In genomic region chr1:167486090-167486824, GRCh38 we compare ENCODE assay signal across 15 cellular contexts. TPM values are rescaled to one million over a fixed set of nuclear protein-coding genes. Genes with fewer than 3 reads are reported as not detected.
DNase-seq lines count a peak whose midpoint lies in the region; ATAC-seq and TF ChIP-seq lines count a peak whose summit lies in the region.
"Had no signal": no experiment of that assay in that cellular context is flagged by ENCODE, and none has a peak within 500 bp of the region (broad histone marks: within the 10 kb centered on the region; RNA-seq: fewer than 3 reads in every experiment).

No MANE protein-coding gene starts in this region.

- TF ChIP-seq CTCF in Peyer's patch (IDR thresholded peaks at IDR 0.05) (no peak), colonic mucosa (IDR thresholded peaks at IDR 0.05) (no peak), natural killer cell (IDR thresholded peaks at IDR 0.05) (no peak)

- H3K4me3 ChIP-seq in CD4-positive, CD25-positive, alpha-beta regulatory T cell (ENCODE audit: low read depth, low read length): peak overlapping the region; percentile 38
- H3K4me3 ChIP-seq in Peyer's patch: no peak overlapping the region
- H3K4me3 ChIP-seq in colonic mucosa: no peak overlapping the region
- H3K4me3 ChIP-seq: BLaER1, hepatocyte, prostate gland had no signal

- H3K4me3 Mint-ChIP-seq in CD4-positive, CD25-positive, alpha-beta regulatory T cell: peak overlapping the region; percentile 80 to 90 (median 85)
- H3K4me3 Mint-ChIP-seq in natural killer cell: peak overlapping the region; percentile 92

- peaks cover 40 to 97% (median 77%) of the 10 kb centered on the region in 4 donors for H3K4me1 Mint-ChIP-seq in CD4-positive, CD25-positive, alpha-beta regulatory T cell
- peaks cover 97 to 99% of the 10 kb centered on the region in 2 donors for H3K4me1 Mint-ChIP-seq in natural killer cell

- no peaks in the 10 kb centered on the region for H3K9me3 ChIP-seq in CD4-positive, CD25-positive, alpha-beta regulatory T cell (ENCODE audit: control insufficient read depth in 2 of 2, low read length in 2 of 2)
- H3K9me3 ChIP-seq in Peyer's patch (no peaks in the 10 kb centered on the region), colonic mucosa (no peaks in the 10 kb centered on the region)
- H3K9me3 ChIP-seq: BLaER1, prostate gland had no signal

- peak overlapping the region; percentile 70 for H3K27ac ChIP-seq in CD4-positive, CD25-positive, alpha-beta regulatory T cell (ENCODE audit: insufficient read depth, low read length, poor library complexity, severe bottlenecking)
- H3K27ac ChIP-seq in Peyer's patch (peak overlapping the region in 3 of 4 donors; percentile 7 to 18 (median 8)), colonic mucosa (no peak overlapping the region)
- H3K27ac ChIP-seq: BLaER1, hepatocyte, prostate gland had no signal

- H3K27me3 ChIP-seq in CD4-positive, CD25-positive, alpha-beta regulatory T cell (ENCODE audit: control insufficient read depth, insufficient read depth, low read length): no peaks in the 10 kb centered on the region
- H3K27me3 ChIP-seq in Peyer's patch (no peaks in the 10 kb centered on the region), colonic mucosa (no peaks in the 10 kb centered on the region)
- H3K27me3 ChIP-seq: BLaER1, hepatocyte had no signal

- no peak overlapping the region for H3K9ac ChIP-seq in colonic mucosa (ENCODE audit: low read depth in 2 of 2, low read length in 2 of 2)
- H3K9ac ChIP-seq: BLaER1 had no signal

- H3K36me3 Mint-ChIP-seq in CD4-positive, CD25-positive, alpha-beta regulatory T cell: peaks cover 46% of the 10 kb centered on the region
- peaks cover 13% of the 10 kb centered on the region for H3K36me3 Mint-ChIP-seq in natural killer cell

- peak overlapping the region; percentile 95 to 96 (median 96) for H3K27ac Mint-ChIP-seq in CD4-positive, CD25-positive, alpha-beta regulatory T cell
- peak overlapping the region; percentile 91 to 100 for H3K27ac Mint-ChIP-seq in natural killer cell

- peaks cover 95% of the 10 kb centered on the region for H3K4me1 ChIP-seq in CD4-positive, CD25-positive, alpha-beta regulatory T cell (ENCODE audit: control insufficient read depth, insufficient read depth, low read length, poor library complexity, severe bottlenecking)
- H3K4me1 ChIP-seq in Peyer's patch (peaks cover 0 to 12% (median 0%) of the 10 kb centered on the region in 4 donors), colonic mucosa (no peaks in the 10 kb centered on the region)
- H3K4me1 ChIP-seq: BLaER1, prostate gland had no signal

- TF ChIP-seq POLR2A in Peyer's patch (IDR thresholded peaks at IDR 0.05): no peak

- no peaks in the 10 kb centered on the region for H3K9me3 Mint-ChIP-seq in CD4-positive, CD25-positive, alpha-beta regulatory T cell
- H3K9me3 Mint-ChIP-seq in natural killer cell: no peaks in the 10 kb centered on the region

- intact Hi-C loops in colonic mucosa (cut with DNase I) (no loop called here), natural killer cell (cut with micrococcal nuclease) (no loop called here)

- H3K36me3 ChIP-seq in CD4-positive, CD25-positive, alpha-beta regulatory T cell (ENCODE audit: control insufficient read depth, insufficient read depth, low read length): peaks cover 31% of the 10 kb centered on the region
- no peaks in the 10 kb centered on the region for H3K36me3 ChIP-seq in Peyer's patch
- no peaks in the 10 kb centered on the region for H3K36me3 ChIP-seq in colonic mucosa
- H3K36me3 ChIP-seq: BLaER1, prostate gland had no signal

- no peak for ATAC-seq in CD4-positive, CD25-positive, alpha-beta regulatory T cell (ENCODE audit: low read depth in 2 of 2)
- ATAC-seq in natural killer cell: peak; percentile 30 to 63 (median 62)
- ATAC-seq in HG02759 (IDR thresholded peaks at IDR 0.05; ENCODE audit: unreplicated experiment): no peak
- no peak for ATAC-seq in GM18498 (IDR thresholded peaks at IDR 0.05; ENCODE audit: unreplicated experiment)

- peaks cover 5% of the 10 kb centered on the region for H3K27me3 Mint-ChIP-seq in CD4-positive, CD25-positive, alpha-beta regulatory T cell
- H3K27me3 Mint-ChIP-seq in natural killer cell (ENCODE audit: low read depth in 2 of 2): no peaks in the 10 kb centered on the region

- no peak for DNase-seq in CD4-positive, CD25-positive, alpha-beta regulatory T cell
- DNase-seq in Peyer's patch (peak in 1 of 3 donors; percentile 53), colonic mucosa (peak; percentile 27), natural killer cell (peak; percentile 74), DMS153 (lab: John Stamatoyannopoulos, UW) (no peak), medulla oblongata (ENCODE audit: extremely low spot score) (no peak)
- DNase-seq: NCI-H1105 treated with DMSO at 0.1 percent for 48 hours; NCI-H446; stimulated activated CD4-positive, alpha-beta T cell treated with anti-CD3 and anti-CD28 coated beads, Interleukin-2, amount 100 ng/mL, for 24 hours had no signal

RNA-seq across cellular contexts. Expression of gene CD247, which starts 32.1 kb away (rescaled TPM):
- 410 TPM for total RNA-seq in CD4-positive, CD25-positive, alpha-beta regulatory T cell
- polyA plus RNA-seq in CD4-positive, CD25-positive, alpha-beta regulatory T cell: 100 to 1,000 TPM; 412 to 718 (median 486) TPM
- 1 to 10 TPM in 3 of 4 donors, not detected in 1; 1.9 to 7.4 (median 3.9) TPM for total RNA-seq in Peyer's patch
- total RNA-seq in colonic mucosa: 1 to 10 TPM; 2.6 to 4.9 TPM
- total RNA-seq in natural killer cell: 1,000 to 10,000 TPM; 1,027 to 1,374 (median 1,309) TPM
- total RNA-seq: hepatocyte, lung microvascular endothelial cell had no signal
- polyA plus RNA-seq: hepatocyte had no signal

Comparison
In these comparisons a context has a peak if more than half of its experiments do, and no peak if none do; other contexts are left out.
1. ATAC-seq: peak in natural killer cell (3 of 3); none in CD4-positive, CD25-positive, alpha-beta regulatory T cell (0 of 2), HG02759 (single experiment) and GM18498 (single experiment).
2. DNase-seq: peak in colonic mucosa (single experiment) and natural killer cell (single experiment); none in CD4-positive, CD25-positive, alpha-beta regulatory T cell (0 of 3), DMS153 (single experiment) and medulla oblongata (single experiment).
3. RNA of gene CD247, which starts 32.1 kb away (total RNA-seq): 1,027 to 1,374 TPM in natural killer cell and 410 TPM in CD4-positive, CD25-positive, alpha-beta regulatory T cell (single experiment); 2.6 to 4.9 TPM in colonic mucosa and 1.9 to 7.4 TPM in Peyer's patch; every median in the first group is over 10 times any median in the second.